ENCODE assay signal across 11 cellular contexts in genomic region chr19:51337861-51338562, GRCh38. TPM values are rescaled to one million over a fixed set of nuclear protein-coding genes. Genes with fewer than 3 reads are reported as not detected.
DNase-seq lines count a peak whose midpoint lies in the region; ATAC-seq and TF ChIP-seq lines count a peak whose summit lies in the region.
"Had no signal": no experiment of that assay in that cellular context is flagged by ENCODE, and none has a peak within 500 bp of the region (broad histone marks: within the 10 kb centered on the region; RNA-seq: fewer than 3 reads in every experiment).

No MANE protein-coding gene starts in this region.

- H3K4me3 ChIP-seq in mammary epithelial cell (replicated peaks in 1 of 3; ENCODE audit: insufficient read depth in 1 of 3, low read depth in 2 of 3, low read length in 3 of 3), result no peak overlapping the region
- peak overlapping the region; percentile 90 for H3K4me3 ChIP-seq in iPS-15b (ENCODE audit: low read depth, low read length)
- H3K4me3 ChIP-seq in tibial nerve, result peak overlapping the region in 1 of 4 donors; percentile 44

- H3K27me3 Mint-ChIP-seq in MCF 10A (ENCODE audit: insufficient read depth, unreplicated experiment) (no peaks in the 10 kb centered on the region), T-cell (peaks cover 4 to 12% of the 10 kb centered on the region in 2 donors)

- no peak overlapping the region for H3K4me2 ChIP-seq in mammary epithelial cell (ENCODE audit: insufficient read depth, low read depth, low read length)

- H3K79me2 ChIP-seq in mammary epithelial cell (ENCODE audit: insufficient read depth, low read length), result no peaks in the 10 kb centered on the region

- no peaks in the 10 kb centered on the region for H4K20me1 ChIP-seq in mammary epithelial cell (ENCODE audit: insufficient read depth, low read length)

- H3K27me3 ChIP-seq in mammary epithelial cell (ENCODE audit: insufficient read depth, low read length) (no peaks in the 10 kb centered on the region), iPS-15b (ENCODE audit: control insufficient read depth, insufficient read depth, low read length) (peaks cover 9% of the 10 kb centered on the region), tibial nerve (no peaks in the 10 kb centered on the region), foreskin keratinocyte (no peaks in the 10 kb centered on the region)

- H3K36me3 ChIP-seq in mammary epithelial cell (ENCODE audit: insufficient read depth, low read length), result no peaks in the 10 kb centered on the region
- peaks cover 2% of the 10 kb centered on the region for H3K36me3 ChIP-seq in iPS-15b (ENCODE audit: control insufficient read depth, insufficient read depth, low read length)
- peaks cover 0 to 5% (median 0%) of the 10 kb centered on the region in 3 donors for H3K36me3 ChIP-seq in tibial nerve
- H3K36me3 ChIP-seq: spleen had no signal

- POLR2A ChIA-PET in MCF 10A (lab: Yijun Ruan, JAX) (interaction anchor here (0.6 to 2.5 kb wide), 3 partner anchors 28 to 439 kb away, joined by 3 to 11 read pairs (median 3); partner anchors contain the start of gene ETFB), T-cell (lab: Charles Lee) (no interaction called here)

- no peaks in the 10 kb centered on the region for H3K36me3 Mint-ChIP-seq in MCF 10A (ENCODE audit: insufficient read depth, unreplicated experiment)
- H3K36me3 Mint-ChIP-seq in T-cell, result no peaks in the 10 kb centered on the region

- H3K4me1 ChIP-seq in mammary epithelial cell (ENCODE audit: insufficient read depth, low read length), result peaks cover 10% of the 10 kb centered on the region
- peaks cover 7% of the 10 kb centered on the region for H3K4me1 ChIP-seq in iPS-15b (ENCODE audit: control insufficient read depth, insufficient read depth, low read length)
- peaks cover 0 to 28% (median 11%) of the 10 kb centered on the region in 4 donors for H3K4me1 ChIP-seq in tibial nerve
- no peaks in the 10 kb centered on the region for H3K4me1 ChIP-seq in foreskin keratinocyte

- no peak overlapping the region for H2AFZ ChIP-seq in mammary epithelial cell (ENCODE audit: low read depth, low read length)

- H3K4me3 Mint-ChIP-seq in MCF 10A (ENCODE audit: unreplicated experiment) (peak overlapping the region; percentile 76), T-cell (peak overlapping the region in 2 of 3 donors; percentile 85 to 89)

- DNase-seq in MCF 10A (ENCODE audit: unreplicated experiment), result no peak
- DNase-seq in mammary epithelial cell, result no peak
- no peak for DNase-seq in T-cell
- no peak for DNase-seq in tibial nerve (ENCODE audit: low spot score in 2 of 2)
- DNase-seq in foreskin keratinocyte, result no peak
- no peak for DNase-seq in NCI-H2029 (lab: John Stamatoyannopoulos, UW)

- TF ChIP-seq EP300 in tibial nerve (IDR thresholded peaks at IDR 0.05), result no peak

- H3K9me3 ChIP-seq in mammary epithelial cell (replicated peaks; ENCODE audit: insufficient read depth, low read length) (no peaks in the 10 kb centered on the region), iPS-15b (ENCODE audit: control insufficient read depth, insufficient read depth, low read length) (no peaks in the 10 kb centered on the region), tibial nerve (no peaks in the 10 kb centered on the region)
- H3K9me3 ChIP-seq: spleen had no signal

- ATAC-seq in T-cell (replicated peaks in 1 of 4) (no peak), foreskin keratinocyte (no peak), esophagus mucosa (no peak)

- in situ Hi-C loops in mammary epithelial cell (cut with MboI; ENCODE audit: low sequenced_read_pairs in 2 of 2), result no loop called here

- CTCF ChIA-PET in MCF 10A (lab: Yijun Ruan, JAX) (interaction anchor here (0.5 to 2.2 kb wide), 23 partner anchors 10 to 447 kb away, joined by 3 to 15 read pairs (median 4); no protein-coding TSS in a partner anchor), mammary epithelial cell (lab: Charles Lee; ENCODE audit: low non-redundant PET) (no interaction called here), T-cell (lab: Charles Lee) (interaction anchor here (0.6 to 0.9 kb wide), 2 partner anchors 70 to 84 kb away, joined by 5 to 9 read pairs; no protein-coding TSS in a partner anchor)

- H3K27ac ChIP-seq in mammary epithelial cell (ENCODE audit: insufficient read depth, low read depth, low read length) (no peak overlapping the region), tibial nerve (peak overlapping the region; percentile 65 to 90 (median 75)), foreskin keratinocyte (no peak overlapping the region)
- H3K27ac ChIP-seq: HL-60 had no signal

- H3K9ac ChIP-seq in mammary epithelial cell (ENCODE audit: insufficient read depth, low read length) (no peak overlapping the region), iPS-15b (ENCODE audit: low read depth, low read length) (no peak overlapping the region)

- intact Hi-C loops in MCF 10A (cut with micrococcal nuclease) (loop anchor here (1.0 to 2.0 kb wide), 2 partner anchors 61 to 135 kb away; no protein-coding TSS in a partner anchor), mammary epithelial cell (cut with micrococcal nuclease) (loop anchor here (1.0 to 5.0 kb wide), 2 partner anchors 84 to 177 kb away; no protein-coding TSS in a partner anchor)

- BruUV-seq in MCF 10A (replicated peaks; lab: Mats Ljungman, UMichigan) (no TSS peak), mammary epithelial cell (replicated peaks; lab: Mats Ljungman, UMichigan) (no TSS peak)

- H3K4me1 Mint-ChIP-seq in MCF 10A (ENCODE audit: insufficient read depth, unreplicated experiment) (peaks cover 11% of the 10 kb centered on the region), T-cell (peaks cover 9 to 22% (median 16%) of the 10 kb centered on the region in 3 donors)

- no peak for TF ChIP-seq POLR2A in tibial nerve (IDR thresholded peaks at IDR 0.05)

- 81% methylated on average over 14 of the region's 19 CpGs for WGBS in mammary epithelial cell (ENCODE audit: low coverage, missing lambda C conversion rate)
- WGBS in tibial nerve, 2 donors, result 85 to 87% methylated on average over 15 to 17 of the region's 19 CpGs

- TF ChIP-seq CTCF in MCF 10A (IDR thresholded peaks at IDR 0.05; ENCODE audit: unreplicated experiment) (no peak), mammary epithelial cell (conservative IDR thresholded peaks at IDR 0.05 in 1 of 2, IDR thresholded peaks at IDR 0.05 in 1 of 2; ENCODE audit: extremely low read depth in 1 of 2, insufficient read depth in 1 of 2, low read depth in 1 of 2, low read length in 2 of 2) (no peak), tibial nerve (IDR thresholded peaks at IDR 0.05) (no peak), foreskin keratinocyte (conservative IDR thresholded peaks at IDR 0.05) (no peak)

- H3K9me3 Mint-ChIP-seq in MCF 10A (ENCODE audit: unreplicated experiment) (peaks cover 15% of the 10 kb centered on the region), T-cell (no peaks in the 10 kb centered on the region)

- dilution Hi-C loops in mammary epithelial cell (cut with HindIII; ENCODE audit: low sequenced_read_pairs), result no loop called here

- H3K27ac Mint-ChIP-seq in MCF 10A (ENCODE audit: low read depth, unreplicated experiment), result no peak overlapping the region
- no peak overlapping the region for H3K27ac Mint-ChIP-seq in T-cell

RNA-seq across cellular contexts. Expression of gene VSIG10L, which starts 3.9 kb away (rescaled TPM):
- 0.58 and 0.74 TPM in 2 replicates for total RNA-seq in MCF 10A (2022)
- 1 to 10 TPM in 1 of 2 donors, under 1 TPM in 1; 0.67 to 1.5 TPM for total RNA-seq in mammary epithelial cell
- polyA plus RNA-seq in mammary epithelial cell, result 0.60 TPM
- polyA minus RNA-seq in mammary epithelial cell, result not detected
- total RNA-seq in T-cell, result under 1 TPM; 0.18 to 0.70 (median 0.39) TPM
- total RNA-seq in tibial nerve, result 1 to 10 TPM in 3 of 4 donors, under 1 TPM in 1; 0.44 to 3.7 (median 2.1) TPM
- total RNA-seq in foreskin keratinocyte, result 0.82 and 0.99 TPM in 2 replicates
- 1.2 TPM in 2 replicates for polyA plus RNA-seq in foreskin keratinocyte
- total RNA-seq in esophagus mucosa, result 103 TPM

RNA-seq across cellular contexts. Expression of gene IGLON5, which starts 26.6 kb away (rescaled TPM):
- total RNA-seq in MCF 10A (2022), result not detected in 2 replicates
- total RNA-seq in mammary epithelial cell, result not detected
- polyA plus RNA-seq in mammary epithelial cell, result not detected
- polyA minus RNA-seq in mammary epithelial cell, result not detected
- under 1 TPM in 1 of 5 donors, not detected in 4; 0.10 TPM for total RNA-seq in T-cell
- total RNA-seq in tibial nerve, result under 1 TPM in 1 of 4 donors, not detected in 3; 0.30 TPM
- total RNA-seq in foreskin keratinocyte, result not detected in 2 replicates
- not detected in 2 replicates for polyA plus RNA-seq in foreskin keratinocyte
- not detected for total RNA-seq in esophagus mucosa
- total RNA-seq: dermis microvascular lymphatic vessel endothelial cell, spleen had no signal

RNA-seq across cellular contexts. Expression of gene ETFB, which starts 28.2 kb away (rescaled TPM):
- 109 and 114 TPM in 2 replicates for total RNA-seq in MCF 10A (2022)
- total RNA-seq in mammary epithelial cell, result 10 to 100 TPM; 48.3 to 82.5 TPM
- polyA plus RNA-seq in mammary epithelial cell, result 147 TPM
- polyA minus RNA-seq in mammary epithelial cell, result 94.4 TPM
- 10 to 100 TPM; 37.8 to 67.8 (median 61.1) TPM for total RNA-seq in T-cell
- total RNA-seq in tibial nerve, result 100 to 1,000 TPM in 3 of 4 donors, 10 to 100 TPM in 1; 73.2 to 118 (median 101) TPM
- total RNA-seq in foreskin keratinocyte, result 74.1 and 82.2 TPM in 2 replicates
- 119 and 120 TPM in 2 replicates for polyA plus RNA-seq in foreskin keratinocyte
- total RNA-seq in esophagus mucosa, result 142 TPM

RNA-seq across cellular contexts. Expression of gene CLDND2, which starts 30.8 kb away (rescaled TPM):
- 0.79 TPM in 1 of 2 replicates, not detected in the other for total RNA-seq in MCF 10A (2022)
- not detected for total RNA-seq in mammary epithelial cell
- polyA plus RNA-seq in mammary epithelial cell, result not detected
- not detected for polyA minus RNA-seq in mammary epithelial cell
- total RNA-seq in T-cell, result 1 to 10 TPM; 2.0 to 8.5 (median 5.8) TPM
- total RNA-seq in tibial nerve, result not detected
- 0.42 TPM in 1 of 2 replicates, not detected in the other for total RNA-seq in foreskin keratinocyte
- polyA plus RNA-seq in foreskin keratinocyte, result 0.58 and 0.97 TPM in 2 replicates
- total RNA-seq in esophagus mucosa, result 1.1 TPM
- total RNA-seq: dermis microvascular lymphatic vessel endothelial cell had no signal

RNA-seq across cellular contexts. Expression of gene NKG7, which starts 34.4 kb away (rescaled TPM):
- not detected in 2 replicates for total RNA-seq in MCF 10A (2022)
- total RNA-seq in mammary epithelial cell, result not detected
- not detected for polyA plus RNA-seq in mammary epithelial cell
- not detected for polyA minus RNA-seq in mammary epithelial cell
- 100 to 1,000 TPM in 4 of 5 donors, 10 to 100 TPM in 1; 42.9 to 356 (median 105) TPM for total RNA-seq in T-cell
- 1 to 10 TPM in 2 of 4 donors, not detected in 2; 3.6 to 3.9 TPM for total RNA-seq in tibial nerve
- not detected in 2 replicates for total RNA-seq in foreskin keratinocyte
- polyA plus RNA-seq in foreskin keratinocyte, result not detected in 2 replicates
- total RNA-seq in esophagus mucosa, result not detected
- total RNA-seq: dermis microvascular lymphatic vessel endothelial cell had no signal

Comparison
In these comparisons a context has a peak if more than half of its experiments do, and no peak if none do; other contexts are left out.
1. H3K27ac ChIP-seq: peak in tibial nerve (4 of 4); none in mammary epithelial cell (single experiment) and foreskin keratinocyte (single experiment).
2. RNA of gene VSIG10L, which starts 3.9 kb away (total RNA-seq): 103 TPM in esophagus mucosa (single experiment); 0.44 to 3.7 TPM in tibial nerve, 0.67 to 1.5 TPM in mammary epithelial cell, 0.82 to 0.99 TPM in foreskin keratinocyte, 0.58 to 0.74 TPM in MCF 10A and 0.18 to 0.70 TPM in T-cell; every median in the first group is over 10 times any median in the second.